Comparison of ENCODE assay signal across 8 cellular contexts in genomic region chr6:147204060-147204785, GRCh38. TPM values are rescaled to one million over a fixed set of nuclear protein-coding genes. Genes with fewer than 3 reads are reported as not detected.
DNase-seq lines count a peak whose midpoint lies in the region; ATAC-seq and TF ChIP-seq lines count a peak whose summit lies in the region.

Gene STXBP5, plus strand, starts transcription at chr6:147204417. Its CDS starts 116 bp downstream, at chr6:147204533.

- TF ChIP-seq CTCF in GM06990 (IDR thresholded peaks at IDR 0.05; ENCODE audit: insufficient read depth, low read length, poor library complexity, severe bottlenecking) (no peak), WTC11 (IDR thresholded peaks at IDR 0.05) (no peak), kidney epithelial cell (IDR thresholded peaks at IDR 0.05; ENCODE audit: insufficient read depth, low read length, poor library complexity, severe bottlenecking) (no peak)

- H4K20me1 ChIP-seq in GM23248 (ENCODE audit: insufficient read depth) = no peaks in the 10 kb centered on the region

- H3K4me3 Mint-ChIP-seq in WTC11 = peak within 1 kb of the TSS; percentile 95
- peak within 1 kb of the TSS; percentile 91 for H3K4me3 Mint-ChIP-seq in central memory CD8-positive, alpha-beta T cell

- no peaks in the 10 kb centered on the region for H3K9me3 Mint-ChIP-seq in WTC11
- H3K9me3 Mint-ChIP-seq in central memory CD8-positive, alpha-beta T cell = no peaks in the 10 kb centered on the region

- peak; percentile 15 for ATAC-seq in WTC11
- peak; percentile 9 for ATAC-seq in central memory CD8-positive, alpha-beta T cell (replicated peaks; ENCODE audit: extremely low read depth, poor library complexity, severe bottlenecking)

- no peaks in the 10 kb centered on the region for H3K36me3 Mint-ChIP-seq in WTC11
- peaks cover 26% of the 10 kb centered on the region for H3K36me3 Mint-ChIP-seq in central memory CD8-positive, alpha-beta T cell (ENCODE audit: insufficient read depth)

- H3F3A ChIP-seq in GM23248 (ENCODE audit: insufficient read depth) = peaks cover 5% of the 10 kb centered on the region; the same call in 1 of the 2 replicates

- H3K4me1 Mint-ChIP-seq in WTC11 = peaks cover 17% of the 10 kb centered on the region
- H3K4me1 Mint-ChIP-seq in central memory CD8-positive, alpha-beta T cell = peaks cover 42% of the 10 kb centered on the region

- WGBS in GM23248 (ENCODE audit: low coverage in 1 of 2, low lambda C conversion rate in 2 of 2, missing lambda C conversion rate in 2 of 2), 2 experiments = 0 to 1% methylated on average over 33 to 72 of the region's 85 CpGs

- peak within 1 kb of the TSS; percentile 92 for H3K27ac Mint-ChIP-seq in WTC11
- peak within 1 kb of the TSS; percentile 97 for H3K27ac Mint-ChIP-seq in central memory CD8-positive, alpha-beta T cell (ENCODE audit: low read depth)

- H3K36me3 ChIP-seq in GM06990 (ENCODE audit: control insufficient read depth, insufficient read depth, low read length) (no peaks in the 10 kb centered on the region), GM23248 (ENCODE audit: low read depth) (no peaks in the 10 kb centered on the region), kidney epithelial cell (ENCODE audit: control insufficient read depth, insufficient read depth, low read length) (no peaks in the 10 kb centered on the region)

- DNase-seq in GM06990 (ENCODE audit: extremely low read depth, insufficient read length) (peak; percentile 73), GM23248 (peak; percentile 77), LHCN-M2 (ENCODE audit: low read depth) (peak; percentile 42), WTC11 (ENCODE audit: low spot score) (peak; percentile 45), kidney epithelial cell (ENCODE audit: low read depth) (no peak), amniotic stem cell (lab: John Stamatoyannopoulos, UW) (no peak)
- DNase-seq in central memory CD8-positive, alpha-beta T cell (ENCODE audit: low spot score in 2 of 2) = peak; percentile 17
- DNase-seq in stimulated activated CD4-positive, alpha-beta T cell treated with anti-CD3 and anti-CD28 coated beads, Interleukin-12 subunit alpha, Interleukin-12 subunit beta, amount 100 ng/mL, for 48 hours (ENCODE audit: low read depth in 2 of 3, low spot score in 1 of 3) = peak in 2 of 3 donors; percentile 18 to 28

- CTCF ChIA-PET in WTC11 (lab: Charles Lee) = interaction anchor here (0.9 to 1.7 kb wide), 2 partner anchors 12 to 44 kb away, joined by 3 to 4 read pairs; no protein-coding TSS in a partner anchor

- in situ Hi-C loops in GM23248 (cut with MboI) = no loop called here

- H3K4me2 ChIP-seq in GM23248 (ENCODE audit: unreplicated experiment) = peak within 1 kb of the TSS; percentile 96

- no peaks in the 10 kb centered on the region for H3K9me3 ChIP-seq in GM23248 (ENCODE audit: low read depth)

- peak within 1 kb of the TSS; percentile 95 for H3K9ac ChIP-seq in GM23248

- peaks cover 51% of the 10 kb centered on the region for H3K79me2 ChIP-seq in GM23248 (ENCODE audit: insufficient read depth)

- peaks cover 23% of the 10 kb centered on the region for H3K4me1 ChIP-seq in GM23248 (ENCODE audit: insufficient read depth)

- H3K27me3 ChIP-seq in GM06990 (replicated peaks; ENCODE audit: control insufficient read depth, insufficient read depth, low read length) (no peaks in the 10 kb centered on the region), GM23248 (replicated peaks; ENCODE audit: insufficient read depth) (no peaks in the 10 kb centered on the region), kidney epithelial cell (ENCODE audit: control insufficient read depth, insufficient read depth, low read length) (no peaks in the 10 kb centered on the region)

- H3K27ac ChIP-seq in GM23248 = peak within 1 kb of the TSS; percentile 79

- POLR2A ChIA-PET in WTC11 (lab: Charles Lee) = interaction anchor here (0.7 kb wide), 2 partner anchors 9 to 218 kb away, joined by 3 read pairs; no protein-coding TSS in a partner anchor

- H3K9me2 ChIP-seq in GM23248 (ENCODE audit: insufficient read depth) = no peaks in the 10 kb centered on the region

- H2AFZ ChIP-seq in GM23248 = peak within 1 kb of the TSS; percentile 96

- H3K27me3 Mint-ChIP-seq in WTC11 (ENCODE audit: low read depth) = no peaks in the 10 kb centered on the region; the same call in 1 of the 2 replicates
- no peaks in the 10 kb centered on the region for H3K27me3 Mint-ChIP-seq in central memory CD8-positive, alpha-beta T cell

- H3K4me3 ChIP-seq in GM06990 (replicated peaks; ENCODE audit: low read depth, low read length) (peak within 1 kb of the TSS; percentile 94), GM23248 (peak within 1 kb of the TSS; percentile 99), kidney epithelial cell (ENCODE audit: low read depth, low read length) (peak within 1 kb of the TSS; percentile 91)

TF ChIP-seq in WTC11, 78 proteins besides CTCF, POLR2A, EP300 and RAD21 (continues in another document):
- no peak for TF ChIP-seq STAT6 (CRISPR knock-in tag; conservative IDR thresholded peaks at IDR 0.05; ENCODE audit: low read depth)
- no peak for TF ChIP-seq JAZF1 (CRISPR knock-in tag; IDR thresholded peaks at IDR 0.05)
- no peak for TF ChIP-seq CDX4 (CRISPR knock-in tag; IDR thresholded peaks at IDR 0.05; ENCODE audit: borderline replicate concordance)
- no peak for TF ChIP-seq SMAD3 (CRISPR knock-in tag; IDR thresholded peaks at IDR 0.05; ENCODE audit: borderline replicate concordance)
- TF ChIP-seq TEAD4 (CRISPR knock-in tag; IDR thresholded peaks at IDR 0.05) = no peak
- TF ChIP-seq ATF2 (CRISPR knock-in tag; IDR thresholded peaks at IDR 0.05; ENCODE audit: borderline replicate concordance, low read depth) = no peak
- no peak for TF ChIP-seq NFATC4 (CRISPR knock-in tag; IDR thresholded peaks at IDR 0.05)

RNA-seq across cellular contexts. Expression of gene STXBP5, which starts in this region (rescaled TPM):
- total RNA-seq in GM23248 (2014; rRNA removed; shearing (Covaris generic)) = 28.7 and 49.9 TPM in 2 replicates
- 4.4 and 4.9 TPM in 2 replicates for polyA plus RNA-seq in GM23248 (2016; fragmentation: Nextera tagmentation; extraction: Ambion mirVana)
- 28.0 and 34.8 TPM in 2 replicates for total RNA-seq in LHCN-M2 (2014; rRNA removed)
- polyA plus RNA-seq in LHCN-M2 (2012) = 9.9 TPM
- 9.9 to 13.2 TPM (median 9.9 TPM) in 3 replicates for total RNA-seq in WTC11 (2021)
- total RNA-seq in kidney epithelial cell = 15.8 and 18.6 TPM in 2 replicates

Comparison
In these comparisons a context has a peak if more than half of its experiments do, and no peak if none do; other contexts are left out.
1. DNase-seq: peak in GM06990 (single experiment), GM23248 (single experiment), LHCN-M2 (single experiment), WTC11 (single experiment), central memory CD8-positive, alpha-beta T cell (2 of 2) and stimulated activated CD4-positive, alpha-beta T cell treated with anti-CD3 and anti-CD28 coated beads, Interleukin-12 subunit alpha, Interleukin-12 subunit beta, amount 100 ng/mL, for 48 hours (2 of 3); none in kidney epithelial cell (single experiment) and amniotic stem cell (single experiment).
2. Peak in every context shown above with its lines, with median percentiles within 50 percentile points of each other: H3K4me3 ChIP-seq.